In genomic region chr17:48831549-48831883, GRCh38 we compare ENCODE assay signal across 9 cellular contexts. TPM values are rescaled to one million over a fixed set of nuclear protein-coding genes. Genes with fewer than 3 reads are reported as not detected.
DNase-seq lines count a peak whose midpoint lies in the region; ATAC-seq and TF ChIP-seq lines count a peak whose summit lies in the region.
"Had no signal": no experiment of that assay in that cellular context is flagged by ENCODE, and none has a peak within 500 bp of the region (broad histone marks: within the 10 kb centered on the region; RNA-seq: fewer than 3 reads in every experiment).

No MANE protein-coding gene starts in this region.

- H3K4me1 Mint-ChIP-seq in endodermal cell = peaks cover 18% of the 10 kb centered on the region

- H3K23ac ChIP-seq in neuronal stem cell (ENCODE audit: low read depth, low read length, poor library complexity) = peak overlapping the region; percentile 96

- H3K4me3 Mint-ChIP-seq in endodermal cell = peak overlapping the region; percentile 89

- no peak overlapping the region for H2AK5ac ChIP-seq in neuronal stem cell (ENCODE audit: low read depth, low read length)

- no peak overlapping the region for H3K14ac ChIP-seq in neuronal stem cell (ENCODE audit: low read length)

- 18 to 32% methylated on average over 5 to 8 of the region's 8 CpGs for WGBS in endodermal cell (ENCODE audit: insufficient coverage in 1 of 2, insufficient read length in 1 of 2), 2 experiments
- no CpG with 5 or more reads among the region's 8 CpGs for WGBS in neuronal stem cell (ENCODE audit: extremely low coverage in 2 of 2, insufficient read length in 2 of 2, insufficient replicate concordance in 1 of 2), 2 donors

- no peak overlapping the region for H4K8ac ChIP-seq in neuronal stem cell (ENCODE audit: low read depth, low read length)

- H3K4ac ChIP-seq in neuronal stem cell (ENCODE audit: low read length) = no peak overlapping the region

- H2AFZ ChIP-seq in OCI-LY1 (ENCODE audit: low read length) (peak overlapping the region; percentile 11; the same call in 1 of the 2 replicates), neuronal stem cell (ENCODE audit: low read length) (peak overlapping the region; percentile 100)

- H2BK5ac ChIP-seq in neuronal stem cell (ENCODE audit: low read length) = peak overlapping the region; percentile 90

- peak overlapping the region; percentile 77 for H3K27ac ChIP-seq in C4-2B
- no peak overlapping the region for H3K27ac ChIP-seq in OCI-LY1 (ENCODE audit: low read depth, low read length, poor library complexity, severe bottlenecking)
- no peak overlapping the region for H3K27ac ChIP-seq in endodermal cell (ENCODE audit: low read depth, low read length)
- H3K27ac ChIP-seq in neuronal stem cell (replicated peaks; ENCODE audit: low read length) = no peak overlapping the region

- H3K9me3 ChIP-seq in OCI-LY1 (ENCODE audit: low read length) (no peaks in the 10 kb centered on the region), endodermal cell (ENCODE audit: control insufficient read depth, low read length) (no peaks in the 10 kb centered on the region), neuronal stem cell (replicated peaks in 1 of 2; ENCODE audit: control insufficient read depth in 2 of 2, insufficient read depth in 1 of 2, low read depth in 1 of 2, low read length in 2 of 2) (no peaks in the 10 kb centered on the region)

- no peak overlapping the region for H3K18ac ChIP-seq in neuronal stem cell (ENCODE audit: low read length)

- no peak for DNase-seq in endodermal cell
- no peak for DNase-seq in neuronal stem cell (ENCODE audit: low spot score)
- DNase-seq in NCI-H2107 (lab: John Stamatoyannopoulos, UW) = no peak
- DNase-seq in activated CD4-positive, alpha-beta T cell treated with anti-CD3 and anti-CD28 coated beads for 1 hour = no peak
- no peak for DNase-seq in NCI-H2196 (lab: John Stamatoyannopoulos, UW; ENCODE audit: unreplicated experiment)

- H3K79me1 ChIP-seq in neuronal stem cell (ENCODE audit: low read depth, low read length) = no peaks in the 10 kb centered on the region

- no peak for ATAC-seq in GM21619 (IDR thresholded peaks at IDR 0.05; ENCODE audit: unreplicated experiment)

- peak overlapping the region; percentile 69 for H3K9ac ChIP-seq in OCI-LY1 (ENCODE audit: low read length)
- H3K9ac ChIP-seq in endodermal cell (ENCODE audit: extremely low read depth, low read length, poor library complexity, severe bottlenecking) = peak overlapping the region; percentile 63
- peak overlapping the region; percentile 96 for H3K9ac ChIP-seq in neuronal stem cell (ENCODE audit: low read depth, low read length, poor library complexity)

- H2BK15ac ChIP-seq in neuronal stem cell (ENCODE audit: low read length) = no peak overlapping the region

- H3K9me2 ChIP-seq in OCI-LY1 (ENCODE audit: low read depth, low read length) = no peaks in the 10 kb centered on the region

- no peaks in the 10 kb centered on the region for H3K79me2 ChIP-seq in OCI-LY1 (ENCODE audit: insufficient read depth, low read length)

- no peaks in the 10 kb centered on the region for H3K9me3 Mint-ChIP-seq in endodermal cell

- H3F3A ChIP-seq in OCI-LY1 (ENCODE audit: insufficient read depth, low read length) = no peaks in the 10 kb centered on the region

- peaks cover 3% of the 10 kb centered on the region for H3K27me3 Mint-ChIP-seq in endodermal cell (ENCODE audit: insufficient read depth)

- H3K27ac Mint-ChIP-seq in endodermal cell = no peak overlapping the region

- H3K4me3 ChIP-seq in OCI-LY1 (ENCODE audit: low read depth, low read length, poor library complexity, severe bottlenecking) (peak overlapping the region; percentile 79), endodermal cell (ENCODE audit: low read length) (peak overlapping the region; percentile 96), neuronal stem cell (ENCODE audit: low read length in 2 of 2) (peak overlapping the region; percentile 89 to 99)

- no peak overlapping the region for H4K91ac ChIP-seq in neuronal stem cell (ENCODE audit: low read depth, low read length, poor library complexity)

- H3K4me1 ChIP-seq in OCI-LY1 (ENCODE audit: insufficient read depth, low read length, severe bottlenecking) = peaks cover 5% of the 10 kb centered on the region
- H3K4me1 ChIP-seq in endodermal cell (ENCODE audit: control insufficient read depth, insufficient read depth, low read length) = peaks cover 6% of the 10 kb centered on the region
- H3K4me1 ChIP-seq in neuronal stem cell (ENCODE audit: control insufficient read depth in 2 of 2, insufficient read depth in 1 of 2, low read depth in 1 of 2, low read length in 2 of 2) = no peaks in the 10 kb centered on the region

- no peaks in the 10 kb centered on the region for H3K36me3 ChIP-seq in OCI-LY1 (ENCODE audit: insufficient read depth, low read length)
- H3K36me3 ChIP-seq in endodermal cell (ENCODE audit: control insufficient read depth, insufficient read depth, low read length) = no peaks in the 10 kb centered on the region
- H3K36me3 ChIP-seq in neuronal stem cell (replicated peaks in 1 of 2; ENCODE audit: control insufficient read depth in 2 of 2, insufficient read depth in 2 of 2, low read length in 2 of 2) = no peaks in the 10 kb centered on the region

- 0 out of 2 replicates have a peak, but pooled peaks cover 2% of the 10 kb centered on the region for H4K20me1 ChIP-seq in OCI-LY1 (ENCODE audit: insufficient read depth, low read length)

- H3K36me3 Mint-ChIP-seq in endodermal cell (ENCODE audit: low read depth) = no peaks in the 10 kb centered on the region

- H3K27me3 ChIP-seq in OCI-LY1 (ENCODE audit: insufficient read depth, low read length) (no peaks in the 10 kb centered on the region), endodermal cell (ENCODE audit: control insufficient read depth, insufficient read depth, low read length, poor library complexity, severe bottlenecking) (no peaks in the 10 kb centered on the region), neuronal stem cell (ENCODE audit: control insufficient read depth in 3 of 3, insufficient read depth in 3 of 3, low read depth in 1 of 3, low read length in 3 of 3) (no peaks in the 10 kb centered on the region)

- TF ChIP-seq CTCF in C4-2B (conservative IDR thresholded peaks at IDR 0.05) (no peak), OCI-LY1 (IDR thresholded peaks at IDR 0.05; ENCODE audit: low read length) (no peak), endodermal cell (conservative IDR thresholded peaks at IDR 0.05) (no peak)

- H3K4me2 ChIP-seq in OCI-LY1 (ENCODE audit: low read length) = peak overlapping the region; percentile 70
- H3K4me2 ChIP-seq in neuronal stem cell (ENCODE audit: insufficient read depth, low read length, poor library complexity, severe bottlenecking) = peak overlapping the region; percentile 91

- no peak overlapping the region for H2BK120ac ChIP-seq in neuronal stem cell (ENCODE audit: low read depth, low read length)

- no peak overlapping the region for H2BK12ac ChIP-seq in neuronal stem cell (ENCODE audit: low read length)

RNA-seq across cellular contexts. Expression of gene CALCOCO2, which starts 0.7 kb away (rescaled TPM):
- total RNA-seq in endodermal cell = 10 to 100 TPM; 38.4 to 45.2 TPM
- polyA plus RNA-seq in endodermal cell (2013, experiment 1 of 2) = 43.0 TPM
- 35.2 TPM for polyA plus RNA-seq in endodermal cell (2013, experiment 2 of 2)
- 26.0 TPM for polyA plus RNA-seq in neuronal stem cell (2013, experiment 1 of 2)
- polyA plus RNA-seq in neuronal stem cell (2013, experiment 2 of 2) = 24.4 TPM

RNA-seq across cellular contexts. Expression of gene TTLL6, which starts 14.5 kb away (rescaled TPM):
- total RNA-seq in endodermal cell = 1 to 10 TPM in 1 of 2 donors, under 1 TPM in 1; 0.49 to 2.1 TPM
- polyA plus RNA-seq in endodermal cell (2013, experiment 1 of 2) = 0.68 TPM
- 0.79 TPM for polyA plus RNA-seq in endodermal cell (2013, experiment 2 of 2)
- 0.60 TPM for polyA plus RNA-seq in neuronal stem cell (2013, experiment 1 of 2)
- polyA plus RNA-seq in neuronal stem cell (2013, experiment 2 of 2) = 0.43 TPM
- total RNA-seq: myocyte had no signal
